Comparison of ENCODE assay signal across 1 cellular context in the genomic region with DNA sequence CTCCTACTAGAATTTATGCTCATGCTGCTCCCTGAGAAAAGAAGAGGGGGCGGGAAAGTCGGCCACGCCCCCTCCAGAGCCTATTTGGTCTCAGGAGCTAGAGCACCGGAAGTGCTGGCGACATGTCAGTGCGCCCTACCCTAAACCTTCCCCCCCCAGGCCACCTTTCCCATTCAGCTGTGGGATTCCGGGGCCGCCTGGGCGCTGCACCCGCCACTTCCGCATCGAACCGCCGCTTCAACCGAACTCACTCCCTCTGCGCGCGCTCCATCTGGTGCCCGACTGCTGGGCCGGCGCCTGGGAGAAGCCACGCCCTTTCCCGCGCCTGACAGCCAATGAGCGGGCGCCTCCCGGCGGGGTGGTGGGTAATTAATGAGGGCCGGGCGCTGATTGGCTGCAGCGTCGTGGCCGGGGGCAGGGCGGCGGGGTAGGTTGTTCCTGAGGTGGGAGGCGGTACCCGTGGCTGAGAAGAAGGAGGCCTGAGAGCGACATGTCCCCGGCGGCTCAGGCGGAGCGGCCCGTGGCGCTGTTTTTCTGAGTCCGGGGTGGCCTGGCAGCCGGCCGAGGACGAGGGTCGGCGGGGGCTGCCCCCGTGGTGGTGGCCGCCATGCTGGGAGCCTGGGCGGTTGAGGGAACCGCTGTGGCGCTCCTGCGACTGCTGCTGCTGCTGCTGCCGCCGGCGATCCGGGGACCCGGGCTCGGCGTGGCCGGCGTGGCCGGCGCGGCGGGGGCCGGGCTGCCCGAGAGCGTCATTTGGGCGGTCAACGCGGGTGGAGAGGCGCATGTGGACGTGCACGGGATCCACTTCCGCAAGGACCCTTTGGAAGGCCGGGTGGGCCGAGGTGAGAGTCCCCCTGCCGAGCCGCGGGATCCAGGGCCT.
TF ChIP-seq lines count a peak whose summit lies in the region.

A gene with protein sequence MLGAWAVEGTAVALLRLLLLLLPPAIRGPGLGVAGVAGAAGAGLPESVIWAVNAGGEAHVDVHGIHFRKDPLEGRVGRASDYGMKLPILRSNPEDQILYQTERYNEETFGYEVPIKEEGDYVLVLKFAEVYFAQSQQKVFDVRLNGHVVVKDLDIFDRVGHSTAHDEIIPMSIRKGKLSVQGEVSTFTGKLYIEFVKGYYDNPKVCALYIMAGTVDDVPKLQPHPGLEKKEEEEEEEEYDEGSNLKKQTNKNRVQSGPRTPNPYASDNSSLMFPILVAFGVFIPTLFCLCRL (plus strand): TSS at position 460 of the 880 bp plus-strand sequence. CDS start 148 bp downstream, at position 608.

TF ChIP-seq in K562, 482 proteins besides CTCF, POLR2A, EP300 and RAD21 (continued from another document and continues in another):
- TF ChIP-seq NR2C2 (CRISPR knock-in tag; IDR thresholded peaks at IDR 0.05) (peak; percentile 69; the same call in 1 of the 2 replicates), NR2C2 (tag; IDR thresholded peaks at IDR 0.05) (peak; percentile 92), ZBTB49 (CRISPR knock-in tag; IDR thresholded peaks at IDR 0.05; ENCODE audit: borderline replicate concordance) (no peak), NFYB (IDR thresholded peaks at IDR 0.05; ENCODE audit: extremely low read depth, insufficient read length) (peak; percentile 75), NCOA4 (IDR thresholded peaks at IDR 0.05; ENCODE audit: partially characterized antibody) (no peak), DACH1 (IDR thresholded peaks at IDR 0.05; ENCODE audit: partially characterized antibody) (no peak), HDAC3 (IDR thresholded peaks at IDR 0.05; ENCODE audit: borderline replicate concordance, partially characterized antibody) (no peak), GATAD2A (IDR thresholded peaks at IDR 0.05) (no peak), ZNF584 (CRISPR knock-in tag; IDR thresholded peaks at IDR 0.05; ENCODE audit: low read depth) (no peak), ZNF717 (CRISPR knock-in tag; IDR thresholded peaks at IDR 0.05) (no peak), KAT7 (CRISPR knock-in tag; IDR thresholded peaks at IDR 0.05; ENCODE audit: borderline replicate concordance) (0 out of 2 replicates have a peak, but pooled peaks have one; percentile 49), NUFIP1 (IDR thresholded peaks at IDR 0.05; ENCODE audit: partially characterized antibody) (no peak), ZNF217 (CRISPR knock-in tag; IDR thresholded peaks at IDR 0.05) (no peak), TCF3 (CRISPR knock-in tag; IDR thresholded peaks at IDR 0.05) (peak; percentile 51; the same call in 1 of the 2 replicates), POLR2AphosphoS2 (IDR thresholded peaks at IDR 0.05; ENCODE audit: low read length) (no peak), SNIP1 (IDR thresholded peaks at IDR 0.05; ENCODE audit: low read depth) (no peak), FIP1L1 (IDR thresholded peaks at IDR 0.05; ENCODE audit: low read depth, low read length, poor library complexity, severe bottlenecking) (peak; percentile 46), ZBTB7A (IDR thresholded peaks at IDR 0.05; ENCODE audit: borderline replicate concordance, control insufficient read depth, low read depth, low read length) (peak; percentile 39; the same call in 1 of the 2 replicates), NFIC (IDR thresholded peaks at IDR 0.05) (peak; percentile 71), HNRNPLL (IDR thresholded peaks at IDR 0.05; ENCODE audit: low read depth, low read length, poor library complexity, severe bottlenecking) (peak; percentile 77), CREM (IDR thresholded peaks at IDR 0.05; ENCODE audit: low read depth) (peak; percentile 78), DIDO1 (tag; IDR thresholded peaks at IDR 0.05; ENCODE audit: low read depth) (peak; percentile 89), ARNT (IDR thresholded peaks at IDR 0.05) (peak in 1 of 2 experiments; percentile 70; a peak in 1 of 4 replicates), ELF1 (tag; IDR thresholded peaks at IDR 0.05) (peak; percentile 97), SIX5 (IDR thresholded peaks at IDR 0.05; ENCODE audit: borderline replicate concordance in 1 of 2, insufficient read depth in 1 of 2, low read depth in 1 of 2, low read length in 2 of 2) (peak; percentile 25 to 42; a peak in 2 of 4 replicates), FOXK2 (conservative IDR thresholded peaks at IDR 0.05 in 1 of 2, IDR thresholded peaks at IDR 0.05 in 1 of 2; ENCODE audit: low read depth in 2 of 2) (peak; percentile 57 to 64; a peak in 1 of 4 replicates), SP1 (CRISPR knock-in tag; IDR thresholded peaks at IDR 0.05) (peak; percentile 96), ZNF24 (IDR thresholded peaks at IDR 0.05) (peak; percentile 47; the same call in 1 of the 2 replicates), TBP (optimal IDR thresholded peaks at IDR 0.05; ENCODE audit: low read depth, low read length) (peak; percentile 76), SPI1 (IDR thresholded peaks at IDR 0.05; ENCODE audit: borderline replicate concordance, low read depth, low read length) (peak; percentile 65; the same call in 1 of the 2 replicates), KAT8 (IDR thresholded peaks at IDR 0.05; ENCODE audit: low read depth) (no peak), GTF2E2 (tag; IDR thresholded peaks at IDR 0.05) (0 out of 2 replicates have a peak, but pooled peaks have one; percentile 15), POLR2AphosphoS5 (IDR thresholded peaks at IDR 0.05; ENCODE audit: control insufficient read depth, insufficient read depth, low read depth, low read length) (peak; percentile 53), CHD2 (IDR thresholded peaks at IDR 0.05; ENCODE audit: low read depth, low read length) (peak; percentile 39; the same call in 1 of the 2 replicates), RB1 (IDR thresholded peaks at IDR 0.05; ENCODE audit: low read depth) (peak; percentile 58), NRF1 (conservative IDR thresholded peaks at IDR 0.05 in 1 of 2, IDR thresholded peaks at IDR 0.05 in 1 of 2) (peak; percentile 84 to 87), JUN (IDR thresholded peaks at IDR 0.05; ENCODE audit: borderline replicate concordance, low read depth, low read length) (0 out of 2 replicates have a peak, but pooled peaks have one; percentile 17), JUN (CRISPR knock-in tag; IDR thresholded peaks at IDR 0.05; ENCODE audit: borderline replicate concordance) (peak; percentile 80; the same call in 1 of the 2 replicates), ZKSCAN8 (CRISPR knock-in tag; IDR thresholded peaks at IDR 0.05) (no peak), BCL6 (CRISPR knock-in tag; IDR thresholded peaks at IDR 0.05) (no peak), ETS2 (tag; IDR thresholded peaks at IDR 0.05; ENCODE audit: borderline replicate concordance, poor library complexity, severe bottlenecking) (no peak), TRIM24 (IDR thresholded peaks at IDR 0.05) (peak in 1 of 2 experiments; percentile 98; a peak in 2 of 4 replicates), TBL1XR1 (IDR thresholded peaks at IDR 0.05; ENCODE audit: low read length in 2 of 2) (peak in 1 of 2 experiments; percentile 63; a peak in 2 of 4 replicates), SMAD4 (CRISPR knock-in tag; conservative IDR thresholded peaks at IDR 0.05) (peak; percentile 52), DNMT1 (IDR thresholded peaks at IDR 0.05) (no peak), TAF9B (IDR thresholded peaks at IDR 0.05; ENCODE audit: partially characterized antibody) (peak; percentile 68), KDM5B (IDR thresholded peaks at IDR 0.05; ENCODE audit: insufficient replicate concordance, low read depth, low read length) (peak; percentile 85), ZNF436 (CRISPR knock-in tag; IDR thresholded peaks at IDR 0.05) (no peak), ZEB2 (IDR thresholded peaks at IDR 0.05) (peak; percentile 96), KDM4B (IDR thresholded peaks at IDR 0.05; ENCODE audit: borderline replicate concordance in 2 of 2, low read depth in 1 of 2) (peak in 1 of 2 experiments; percentile 52; a peak in 1 of 4 replicates), C11orf30 (IDR thresholded peaks at IDR 0.05; ENCODE audit: low read depth) (peak; percentile 83), U2AF1 (optimal IDR thresholded peaks at IDR 0.05; ENCODE audit: low read depth, low read length) (peak; percentile 33), EZH2 (IDR thresholded peaks at IDR 0.05; ENCODE audit: borderline replicate concordance, low read depth, low read length) (no peak), SRF (CRISPR knock-in tag; IDR thresholded peaks at IDR 0.05) (peak in 1 of 2 experiments; percentile 66; a peak in 2 of 4 replicates)
- TF ChIP-seq, protein P1, sequence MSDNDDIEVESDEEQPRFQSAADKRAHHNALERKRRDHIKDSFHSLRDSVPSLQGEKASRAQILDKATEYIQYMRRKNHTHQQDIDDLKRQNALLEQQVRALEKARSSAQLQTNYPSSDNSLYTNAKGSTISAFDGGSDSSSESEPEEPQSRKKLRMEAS (CRISPR knock-in tag; IDR thresholded peaks at IDR 0.05) = peak; percentile 62; the same call in 1 of the 2 replicates
- TF ChIP-seq, protein P2, sequence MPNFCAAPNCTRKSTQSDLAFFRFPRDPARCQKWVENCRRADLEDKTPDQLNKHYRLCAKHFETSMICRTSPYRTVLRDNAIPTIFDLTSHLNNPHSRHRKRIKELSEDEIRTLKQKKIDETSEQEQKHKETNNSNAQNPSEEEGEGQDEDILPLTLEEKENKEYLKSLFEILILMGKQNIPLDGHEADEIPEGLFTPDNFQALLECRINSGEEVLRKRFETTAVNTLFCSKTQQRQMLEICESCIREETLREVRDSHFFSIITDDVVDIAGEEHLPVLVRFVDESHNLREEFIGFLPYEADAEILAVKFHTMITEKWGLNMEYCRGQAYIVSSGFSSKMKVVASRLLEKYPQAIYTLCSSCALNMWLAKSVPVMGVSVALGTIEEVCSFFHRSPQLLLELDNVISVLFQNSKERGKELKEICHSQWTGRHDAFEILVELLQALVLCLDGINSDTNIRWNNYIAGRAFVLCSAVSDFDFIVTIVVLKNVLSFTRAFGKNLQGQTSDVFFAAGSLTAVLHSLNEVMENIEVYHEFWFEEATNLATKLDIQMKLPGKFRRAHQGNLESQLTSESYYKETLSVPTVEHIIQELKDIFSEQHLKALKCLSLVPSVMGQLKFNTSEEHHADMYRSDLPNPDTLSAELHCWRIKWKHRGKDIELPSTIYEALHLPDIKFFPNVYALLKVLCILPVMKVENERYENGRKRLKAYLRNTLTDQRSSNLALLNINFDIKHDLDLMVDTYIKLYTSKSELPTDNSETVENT (CRISPR knock-in tag; IDR thresholded peaks at IDR 0.05) = 0 out of 2 replicates have a peak, but pooled peaks have one; percentile 23
- TF ChIP-seq, protein P3, sequence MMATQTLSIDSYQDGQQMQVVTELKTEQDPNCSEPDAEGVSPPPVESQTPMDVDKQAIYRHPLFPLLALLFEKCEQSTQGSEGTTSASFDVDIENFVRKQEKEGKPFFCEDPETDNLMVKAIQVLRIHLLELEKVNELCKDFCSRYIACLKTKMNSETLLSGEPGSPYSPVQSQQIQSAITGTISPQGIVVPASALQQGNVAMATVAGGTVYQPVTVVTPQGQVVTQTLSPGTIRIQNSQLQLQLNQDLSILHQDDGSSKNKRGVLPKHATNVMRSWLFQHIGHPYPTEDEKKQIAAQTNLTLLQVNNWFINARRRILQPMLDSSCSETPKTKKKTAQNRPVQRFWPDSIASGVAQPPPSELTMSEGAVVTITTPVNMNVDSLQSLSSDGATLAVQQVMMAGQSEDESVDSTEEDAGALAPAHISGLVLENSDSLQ (IDR thresholded peaks at IDR 0.05) = peak; percentile 82
- TF ChIP-seq, protein P4, sequence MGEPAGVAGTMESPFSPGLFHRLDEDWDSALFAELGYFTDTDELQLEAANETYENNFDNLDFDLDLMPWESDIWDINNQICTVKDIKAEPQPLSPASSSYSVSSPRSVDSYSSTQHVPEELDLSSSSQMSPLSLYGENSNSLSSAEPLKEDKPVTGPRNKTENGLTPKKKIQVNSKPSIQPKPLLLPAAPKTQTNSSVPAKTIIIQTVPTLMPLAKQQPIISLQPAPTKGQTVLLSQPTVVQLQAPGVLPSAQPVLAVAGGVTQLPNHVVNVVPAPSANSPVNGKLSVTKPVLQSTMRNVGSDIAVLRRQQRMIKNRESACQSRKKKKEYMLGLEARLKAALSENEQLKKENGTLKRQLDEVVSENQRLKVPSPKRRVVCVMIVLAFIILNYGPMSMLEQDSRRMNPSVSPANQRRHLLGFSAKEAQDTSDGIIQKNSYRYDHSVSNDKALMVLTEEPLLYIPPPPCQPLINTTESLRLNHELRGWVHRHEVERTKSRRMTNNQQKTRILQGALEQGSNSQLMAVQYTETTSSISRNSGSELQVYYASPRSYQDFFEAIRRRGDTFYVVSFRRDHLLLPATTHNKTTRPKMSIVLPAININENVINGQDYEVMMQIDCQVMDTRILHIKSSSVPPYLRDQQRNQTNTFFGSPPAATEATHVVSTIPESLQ (CRISPR knock-in tag; IDR thresholded peaks at IDR 0.05) = peak; percentile 76; the same call in 1 of the 2 replicates
- TF ChIP-seq, protein P5, sequence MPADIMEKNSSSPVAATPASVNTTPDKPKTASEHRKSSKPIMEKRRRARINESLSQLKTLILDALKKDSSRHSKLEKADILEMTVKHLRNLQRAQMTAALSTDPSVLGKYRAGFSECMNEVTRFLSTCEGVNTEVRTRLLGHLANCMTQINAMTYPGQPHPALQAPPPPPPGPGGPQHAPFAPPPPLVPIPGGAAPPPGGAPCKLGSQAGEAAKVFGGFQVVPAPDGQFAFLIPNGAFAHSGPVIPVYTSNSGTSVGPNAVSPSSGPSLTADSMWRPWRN (IDR thresholded peaks at IDR 0.05; ENCODE audit: low read depth) = 0 out of 2 replicates have a peak, but pooled peaks have one; percentile 29
